8 cellular contexts compared by ENCODE assay signal in the genomic region with DNA sequence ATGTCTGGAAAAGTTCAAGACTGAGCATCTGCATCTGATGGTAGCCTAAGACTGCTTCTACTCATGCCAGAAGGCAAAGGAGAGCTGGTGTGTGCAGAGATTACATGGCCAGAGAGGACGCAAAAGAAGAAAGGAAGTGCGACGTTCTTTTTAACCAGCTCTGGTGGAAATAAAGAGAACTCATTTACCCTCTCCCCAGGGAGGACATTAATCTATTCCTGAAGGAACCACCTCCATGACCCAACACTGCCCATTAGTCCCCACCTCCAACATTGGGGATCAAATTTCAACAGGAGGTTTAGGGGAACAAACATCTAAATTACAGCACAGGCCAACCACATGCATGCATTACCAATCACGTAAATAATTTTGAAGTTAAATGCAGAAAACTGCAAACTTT. TPM values are rescaled to one million over a fixed set of nuclear protein-coding genes. Genes with fewer than 3 reads are reported as not detected.
DNase-seq lines count a peak whose midpoint lies in the region; ATAC-seq and TF ChIP-seq lines count a peak whose summit lies in the region.

No MANE protein-coding gene starts in this region.

- no peak for TF ChIP-seq POLR2A in spleen (IDR thresholded peaks at IDR 0.05)

- H3K27me3 ChIP-seq in Panc1 (ENCODE audit: control insufficient read depth, insufficient read depth, low read length): no peaks in the 10 kb centered on the region
- no peaks in the 10 kb centered on the region for H3K27me3 ChIP-seq in spleen (replicated peaks in 1 of 7)

- CTCF ChIA-PET in Panc1 (lab: Charles Lee) (no interaction called here), HEK293T (lab: Yijun Ruan, JAX) (interaction anchor here (1.4 to 2.0 kb wide), 2 partner anchors 108 to 153 kb away, joined by 3 to 7 read pairs; partner anchors contain the start of gene STAG1)

- no peaks in the 10 kb centered on the region for H3K9me3 ChIP-seq in Panc1 (ENCODE audit: control insufficient read depth, insufficient read depth, low read depth, low read length)
- H3K9me3 ChIP-seq in spleen: peaks cover 0 to 9% (median 0%) of the 10 kb centered on the region in 8 donors

- BruUV-seq in Panc1 (replicated peaks; lab: Mats Ljungman, UMichigan): TSS peak; percentile 65

- whole genome bisulfite sequencing in spleen, 5 donors: 40 to 57% (median 50%) methylated on average over 4 of the region's 4 CpGs

- POLR2A ChIA-PET in Panc1 (lab: Charles Lee) (interaction anchor here (1.3 kb wide), 1 partner anchor 108 kb away, joined by 3 read pairs; the partner anchor contains the start of gene STAG1), HEK293T (lab: Yijun Ruan, JAX) (interaction anchor here (1.0 to 4.2 kb wide), 4 partner anchors 42 to 107 kb away, joined by 3 to 34 read pairs (median 6); partner anchors contain the start of genes SLC35G2 and STAG1)

- intact Hi-C loops in Panc1 (cut with micrococcal nuclease; ENCODE audit: unreplicated experiment): loop anchor here (5.0 kb wide), 1 partner anchor 108 kb away; the partner anchor contains the start of gene STAG1
- intact Hi-C loops in spleen (cut with DNase I; ENCODE audit: low total_unique reads): loop anchor here (5.0 kb wide), 1 partner anchor 108 kb away; the partner anchor contains the start of gene STAG1
- intact Hi-C loops in left colon (cut with DNase I, micrococcal nuclease): no loop called here

- no peak for ATAC-seq in Panc1
- no peak for ATAC-seq in left colon

- DNase-seq in NCI-H82 (lab: John Stamatoyannopoulos, UW): peak; percentile 23
- no peak for DNase-seq in NCI-H82 treated with DMSO at 0.1 percent for 48 hours (lab: John Stamatoyannopoulos, UW; ENCODE audit: unreplicated experiment)
- DNase-seq in Panc1 (ENCODE audit: low read depth, low spot score): no peak
- DNase-seq in fibroblast of mammary gland (ENCODE audit: low read depth): peak; percentile 81
- no peak for DNase-seq in spleen
- DNase-seq in left colon: no peak
- DNase-seq in NCI-H524 (lab: John Stamatoyannopoulos, UW): no peak
- no peak for DNase-seq in HEK293T (ENCODE audit: extremely low spot score)

- TF ChIP-seq CTCF in Panc1 (IDR thresholded peaks at IDR 0.05) (no peak), fibroblast of mammary gland (conservative IDR thresholded peaks at IDR 0.05; ENCODE audit: control insufficient read depth, insufficient read depth, low read depth, low read length) (no peak), spleen (IDR thresholded peaks at IDR 0.05 in 8 of 11, conservative IDR thresholded peaks at IDR 0.05 in 3 of 11) (no peak)

- peak overlapping the region; percentile 86 for H3K27ac ChIP-seq in Panc1 (ENCODE audit: low read length)
- H3K27ac ChIP-seq in spleen: peak overlapping the region in 7 of 8 donors; percentile 94 to 98 (median 97)

- H3K4me1 ChIP-seq in Panc1 (ENCODE audit: control insufficient read depth, insufficient read depth, low read length): peaks cover 9% of the 10 kb centered on the region
- peaks cover 8 to 80% (median 34%) of the 10 kb centered on the region in 6 donors for H3K4me1 ChIP-seq in spleen

- in situ Hi-C loops in Panc1 (cut with HindIII; ENCODE audit: low pct_unique_long_range_greater_than_20kb, low sequenced_read_pairs): no loop called here

- no peaks in the 10 kb centered on the region for H3K36me3 ChIP-seq in Panc1 (ENCODE audit: control insufficient read depth, insufficient read depth, low read length)
- H3K36me3 ChIP-seq in spleen: no peaks in the 10 kb centered on the region

- H3K4me3 ChIP-seq in Panc1 (ENCODE audit: low read depth in 2 of 2, low read length in 2 of 2) (peak overlapping the region; percentile 80 to 98), fibroblast of mammary gland (ENCODE audit: control insufficient read depth, low read depth, low read length) (peak overlapping the region; percentile 86), spleen (peak overlapping the region in 7 of 8 donors; percentile 75 to 96 (median 88))

TF ChIP-seq in HEK293T, 16 proteins besides CTCF, POLR2A, EP300 and RAD21:
- no peak for TF ChIP-seq TARDBP (IDR thresholded peaks at IDR 0.05)

RNA-seq across cellular contexts. Expression of gene NCK1, which starts 1.5 kb away (rescaled TPM):
- 43.5 TPM for total RNA-seq in Panc1 (2021; ENCODE audit: unreplicated experiment)
- 29.0 TPM for polyA plus RNA-seq in Panc1 (2012; ENCODE audit: insufficient read length)
- 10 to 100 TPM; 41.9 to 54.7 (median 48.3) TPM for total RNA-seq in spleen
- 10 to 100 TPM; 12.5 to 21.9 (median 19.5) TPM for polyA plus RNA-seq in spleen
- total RNA-seq in left colon: 10 to 100 TPM; 51.5 to 58.2 TPM

RNA-seq across cellular contexts. Expression of gene SLC35G2, which starts 41.6 kb away (rescaled TPM):
- total RNA-seq in Panc1 (2021; ENCODE audit: unreplicated experiment) (15.0 TPM), spleen (1 to 10 TPM; 2.8 to 7.7 (median 4.1) TPM), left colon (under 1 TPM; 0.84 to 0.98 TPM)
- polyA plus RNA-seq in Panc1 (2012; ENCODE audit: insufficient read length): 8.1 TPM
- polyA plus RNA-seq in spleen: 1 to 10 TPM; 1.1 to 2.1 (median 1.6) TPM

Comparison
In these comparisons a context has a peak if more than half of its experiments do, and no peak if none do; other contexts are left out.
1. DNase-seq: peak in NCI-H82 (single experiment) and fibroblast of mammary gland (single experiment); none in NCI-H82 treated with DMSO at 0.1 percent for 48 hours (single experiment), Panc1 (single experiment), spleen (single experiment), left colon (0 of 2), NCI-H524 (0 of 2) and HEK293T (single experiment).
2. intact Hi-C loops: an anchor here in Panc1 (5.0 kb wide) and spleen (5.0 kb wide); none called in left colon.
3. Peak in every context shown above with its lines, with median percentiles within 50 percentile points of each other: H3K4me3 ChIP-seq.